ENCODE assay signal across 8 cellular contexts in genomic region chr6:41966961-41967311, GRCh38. TPM values are rescaled to one million over a fixed set of nuclear protein-coding genes. Genes with fewer than 3 reads are reported as not detected.
DNase-seq lines count a peak whose midpoint lies in the region; ATAC-seq and TF ChIP-seq lines count a peak whose summit lies in the region.

No MANE protein-coding gene starts in this region.

- no peak overlapping the region for H4K5ac ChIP-seq in H9 (ENCODE audit: insufficient read length, low read depth, low read length)

- CTCF ChIA-PET in WTC11 (lab: Charles Lee): interaction anchor here (0.5 to 2.5 kb wide), 6 partner anchors 26 to 1803 kb away, joined by 3 to 13 read pairs (median 4); partner anchors contain the start of genes BYSL, CCND3 and MED20

- peak overlapping the region; percentile 19 for H3K4me2 ChIP-seq in H9 (ENCODE audit: insufficient read depth, insufficient read length, low read length)

- no peak overlapping the region for H3K56ac ChIP-seq in H9 (ENCODE audit: insufficient read length, low read depth, low read length)

- no CpG with 5 or more reads among the region's 4 CpGs for WGBS in H9 (ENCODE audit: extremely low coverage, insufficient read length, low lambda C conversion rate)

- H3K36me3 ChIP-seq in ACC112 (ENCODE audit: insufficient read depth, low read length): no peaks in the 10 kb centered on the region

- H3K4me3 ChIP-seq in ACC112 (ENCODE audit: low read depth, low read length): no peak overlapping the region

- peak overlapping the region in 2 of 3 experiments; percentile 84 to 91; a peak in 4 of 7 replicates for H3K27ac Mint-ChIP-seq in H9
- H3K27ac Mint-ChIP-seq in WTC11: peak overlapping the region; percentile 80

- no peaks in the 10 kb centered on the region for H3K79me1 ChIP-seq in H9 (ENCODE audit: insufficient read depth, low read depth, low read length, poor library complexity, severe bottlenecking)

- peaks cover 35% of the 10 kb centered on the region for H3K4me1 ChIP-seq in ACC112 (ENCODE audit: control insufficient read depth, insufficient read depth, low read length, unreplicated experiment)
- peaks cover 17% of the 10 kb centered on the region; the same call in 1 of the 2 replicates for H3K4me1 ChIP-seq in H9 (ENCODE audit: insufficient read depth, low read length)

- DNase-seq in H9: peak; percentile 58
- DNase-seq in WTC11 (ENCODE audit: low spot score): peak; percentile 17
- peak; percentile 90 for DNase-seq in islet precursor cell
- no peak for DNase-seq in T-helper 9 cell
- no peak for DNase-seq in inferior parietal cortex (ENCODE audit: extremely low spot score)

- no peaks in the 10 kb centered on the region for H4K20me1 ChIP-seq in H9 (ENCODE audit: control insufficient read depth, insufficient read depth, insufficient read length)

- H3K27me3 ChIP-seq in ACC112 (ENCODE audit: insufficient read depth, low read length): no peaks in the 10 kb centered on the region
- H3K27me3 ChIP-seq in H9 (ENCODE audit: insufficient read depth, low read length): no peaks in the 10 kb centered on the region

- H2AFZ ChIP-seq in ACC112 (ENCODE audit: low read length, unreplicated experiment): no peak overlapping the region
- peak overlapping the region; percentile 32 for H2AFZ ChIP-seq in H9 (ENCODE audit: low read length)

- H3K14ac ChIP-seq in H9 (ENCODE audit: insufficient read depth, low read length): no peak overlapping the region

- H2BK15ac ChIP-seq in H9 (ENCODE audit: low read depth, low read length): no peak overlapping the region

- H3K9me3 Mint-ChIP-seq in H9 (no peaks in the 10 kb centered on the region), WTC11 (peaks cover 4% of the 10 kb centered on the region; the same call in 1 of the 2 replicates)

- peaks cover 3% of the 10 kb centered on the region for H3K23me2 ChIP-seq in H9 (ENCODE audit: insufficient read length, low read depth, low read length, poor library complexity, severe bottlenecking)

- no peak overlapping the region for H4K91ac ChIP-seq in H9 (ENCODE audit: insufficient read length, low read depth, low read length)

- H2BK5ac ChIP-seq in H9 (ENCODE audit: insufficient read length, low read length): no peak overlapping the region

- no peak overlapping the region for H3K9ac ChIP-seq in H9 (ENCODE audit: extremely low read depth, insufficient read length, low read length)

- H4K8ac ChIP-seq in H9 (replicated peaks; ENCODE audit: insufficient read length, low read depth, low read length): no peak overlapping the region

- no peaks in the 10 kb centered on the region for H3K9me3 ChIP-seq in H9 (ENCODE audit: control insufficient read depth, low read depth, low read length)

- TF ChIP-seq CTCF in H9 (conservative IDR thresholded peaks at IDR 0.05) (no peak), WTC11 (IDR thresholded peaks at IDR 0.05) (no peak)

- H3T11ph ChIP-seq in H9 (ENCODE audit: low read length): no peak overlapping the region

- H3K4me3 Mint-ChIP-seq in H9: no peak overlapping the region
- no peak overlapping the region for H3K4me3 Mint-ChIP-seq in WTC11

- POLR2A ChIA-PET in WTC11 (lab: Charles Lee): no interaction called here

- H3K27me3 Mint-ChIP-seq in H9 (ENCODE audit: low read depth): peaks cover 1% of the 10 kb centered on the region
- H3K27me3 Mint-ChIP-seq in WTC11 (ENCODE audit: low read depth): no peaks in the 10 kb centered on the region

- no peak overlapping the region for H2BK12ac ChIP-seq in H9 (ENCODE audit: insufficient read length, low read depth, low read length)

- no peak for ATAC-seq in WTC11
- no peak for ATAC-seq in GM19397 (IDR thresholded peaks at IDR 0.05; ENCODE audit: unreplicated experiment)
- no peak for ATAC-seq in HG02885 (IDR thresholded peaks at IDR 0.05; ENCODE audit: poor library complexity, unreplicated experiment)

- H3K4ac ChIP-seq in H9 (ENCODE audit: low read depth, low read length): no peak overlapping the region; the same call in 1 of the 2 replicates

- H3K36me3 Mint-ChIP-seq in H9 (ENCODE audit: insufficient read depth in 1 of 3, low read depth in 3 of 3) (no peaks in the 10 kb centered on the region; a peak in 1 of 7 replicates), WTC11 (no peaks in the 10 kb centered on the region)

- H2BK20ac ChIP-seq in H9 (ENCODE audit: low read depth, low read length, poor library complexity, severe bottlenecking): no peak overlapping the region

- H3K4me1 Mint-ChIP-seq in H9 (peaks cover 46 to 47% of the 10 kb centered on the region in 2 experiments), WTC11 (peaks cover 49% of the 10 kb centered on the region)

- H3K18ac ChIP-seq in H9 (ENCODE audit: insufficient read length, low read depth, low read length): peak overlapping the region; percentile 9

- H3K79me2 ChIP-seq in ACC112 (ENCODE audit: control insufficient read depth, insufficient read depth, low read length, unreplicated experiment) (peaks cover 12% of the 10 kb centered on the region), H9 (ENCODE audit: insufficient read depth, low read length) (no peaks in the 10 kb centered on the region)

- H2BK120ac ChIP-seq in H9 (ENCODE audit: low read depth, low read length, poor library complexity, severe bottlenecking): peak overlapping the region; percentile 72

- H3K27ac ChIP-seq in ACC112 (ENCODE audit: low read depth, low read length) (peak overlapping the region; percentile 70), H9 (ENCODE audit: insufficient read length, low read depth, low read length) (peak overlapping the region; percentile 47)

- H3K23ac ChIP-seq in H9 (ENCODE audit: insufficient read length, low read depth, low read length): no peak overlapping the region

- H2AK5ac ChIP-seq in H9 (ENCODE audit: insufficient read length, low read length): no peak overlapping the region

TF ChIP-seq in WTC11, 78 proteins besides CTCF, POLR2A, EP300 and RAD21:
- no peak for TF ChIP-seq ZBTB21 (CRISPR knock-in tag; IDR thresholded peaks at IDR 0.05; ENCODE audit: borderline replicate concordance)
- 0 out of 2 replicates have a peak, but pooled peaks have one; percentile 17 for TF ChIP-seq PRDM15 (CRISPR knock-in tag; IDR thresholded peaks at IDR 0.05)
- no peak for TF ChIP-seq ELF4 (CRISPR knock-in tag; IDR thresholded peaks at IDR 0.05; ENCODE audit: low read depth)
- TF ChIP-seq NFATC4 (CRISPR knock-in tag; IDR thresholded peaks at IDR 0.05): no peak
- TF ChIP-seq KAT7 (CRISPR knock-in tag; IDR thresholded peaks at IDR 0.05; ENCODE audit: borderline replicate concordance): no peak
- no peak for TF ChIP-seq RELA (CRISPR knock-in tag; IDR thresholded peaks at IDR 0.05; ENCODE audit: borderline replicate concordance)
- no peak for TF ChIP-seq CREB1 (CRISPR knock-in tag; IDR thresholded peaks at IDR 0.05)
- no peak for TF ChIP-seq GRHL2 (CRISPR knock-in tag; IDR thresholded peaks at IDR 0.05; ENCODE audit: insufficient replicate concordance, severe bottlenecking)
- peak; percentile 60; the same call in 1 of the 2 replicates for TF ChIP-seq NFE2L1 (CRISPR knock-in tag; IDR thresholded peaks at IDR 0.05)
- no peak for TF ChIP-seq ZNF138 (CRISPR knock-in tag; conservative IDR thresholded peaks at IDR 0.05)

RNA-seq across cellular contexts. Expression of gene CCND3, which starts 25.3 kb away (rescaled TPM):
- 24.2 and 25.3 TPM in 2 replicates for total RNA-seq in H9 (2021)
- total RNA-seq in WTC11 (2021): 23.0 to 33.6 TPM (median 23.0 TPM) in 3 replicates

RNA-seq across cellular contexts. Expression of gene BYSL, which starts 45.6 kb away (rescaled TPM):
- total RNA-seq in H9 (2021): 71.1 and 74.2 TPM in 2 replicates
- total RNA-seq in WTC11 (2021): 40.3 to 50.8 TPM (median 43.8 TPM) in 3 replicates

RNA-seq across cellular contexts. Expression of gene MED20, which starts 46.0 kb away (rescaled TPM):
- total RNA-seq in H9 (2021): 28.9 and 29.9 TPM in 2 replicates
- 37.5 to 42.4 TPM (median 38.9 TPM) in 3 replicates for total RNA-seq in WTC11 (2021)

Comparison
In these comparisons a context has a peak if more than half of its experiments do, and no peak if none do; other contexts are left out.
1. DNase-seq: peak in H9 (single experiment), WTC11 (single experiment) and islet precursor cell (single experiment); none in T-helper 9 cell (single experiment) and inferior parietal cortex (single experiment).